Comparison of ENCODE assay signal across 8 cellular contexts in the genomic region with DNA sequence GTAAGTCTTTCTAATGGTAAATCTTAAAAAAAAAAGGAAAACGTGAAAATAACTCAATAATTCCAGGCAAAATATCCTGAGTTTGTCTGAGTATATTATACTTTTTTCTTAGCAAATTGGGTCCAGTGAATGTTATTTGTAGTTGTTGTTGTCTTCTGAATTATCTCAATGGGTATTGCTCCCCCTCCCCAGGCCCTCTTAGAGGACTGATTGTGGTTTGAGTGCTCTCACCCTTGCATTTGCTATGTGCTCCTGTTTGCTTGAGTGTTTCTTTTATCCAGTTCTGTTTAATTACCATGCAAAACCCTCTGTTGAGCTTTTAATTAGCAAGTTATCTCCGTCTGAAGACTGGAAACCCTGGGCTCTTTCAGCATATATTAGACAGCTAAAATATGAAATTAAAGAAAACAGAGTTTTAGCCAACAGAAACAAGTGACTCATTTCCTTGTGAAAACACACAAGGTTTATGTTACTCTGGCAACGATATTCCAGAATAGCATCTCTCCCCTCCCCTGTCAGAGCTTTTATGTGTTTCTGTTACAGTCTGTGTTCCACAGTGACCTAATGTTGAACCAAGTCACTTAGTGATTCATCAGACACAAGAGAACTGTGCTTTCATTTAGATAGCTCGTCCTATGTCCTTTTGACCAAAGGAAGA.
DNase-seq lines count a peak whose midpoint lies in the region; ATAC-seq lines count a peak whose summit lies in the region.

No MANE protein-coding gene starts in this region.

- no peaks in the 10 kb centered on the region for H3K36me3 Mint-ChIP-seq in activated naive CD8-positive, alpha-beta T cell treated with anti-CD3 and anti-CD28 coated beads, Interleukin-2, amount 50 U/mL, for 24 hours (ENCODE audit: low read depth)
- no peaks in the 10 kb centered on the region for H3K36me3 Mint-ChIP-seq in stimulated activated naive CD8-positive, alpha-beta T cell treated with anti-CD3 and anti-CD28 coated beads, Interleukin-15, Interleukin-2, amounts not matched to agents 100 ng/mL and 50 ng/mL, for 24 hours (ENCODE audit: low read depth)

- H3K36me3 ChIP-seq in GM23248 (ENCODE audit: low read depth): no peaks in the 10 kb centered on the region

- H3K27ac ChIP-seq in GM23248: peak overlapping the region; percentile 74

- H3K4me2 ChIP-seq in GM23248 (ENCODE audit: unreplicated experiment): peak overlapping the region; percentile 78

- no peaks in the 10 kb centered on the region for H3K9me3 ChIP-seq in GM23248 (ENCODE audit: low read depth)

- H3K9ac ChIP-seq in GM23248: peak overlapping the region; percentile 63

- peaks cover 19% of the 10 kb centered on the region for H3F3A ChIP-seq in GM23248 (ENCODE audit: insufficient read depth)

- no peaks in the 10 kb centered on the region for H3K9me3 Mint-ChIP-seq in activated naive CD8-positive, alpha-beta T cell treated with anti-CD3 and anti-CD28 coated beads, Interleukin-2, amount 50 U/mL, for 24 hours
- no peaks in the 10 kb centered on the region for H3K9me3 Mint-ChIP-seq in stimulated activated naive CD8-positive, alpha-beta T cell treated with anti-CD3 and anti-CD28 coated beads, Interleukin-15, Interleukin-2, amounts not matched to agents 100 ng/mL and 50 ng/mL, for 24 hours

- H2AFZ ChIP-seq in GM23248: peak overlapping the region; percentile 57

- DNase-seq in EL (peak; percentile 95), GM23248 (peak; percentile 97), NCI-H1092 (lab: John Stamatoyannopoulos, UW) (peak; percentile 38), inferior parietal cortex (ENCODE audit: extremely low spot score) (peak; percentile 6), ecto neural progenitor cell (ENCODE audit: low spot score) (no peak)
- no peak for DNase-seq in activated naive CD8-positive, alpha-beta T cell treated with anti-CD3 and anti-CD28 coated beads, Interleukin-2, amount 50 U/mL, for 24 hours
- DNase-seq in NK-92 treated with Interleukin-12 subunit alpha and Interleukin-12 subunit beta, amount 100 ng/mL, for 24 hours (lab: John Stamatoyannopoulos, UW): no peak

- in situ Hi-C loops in GM23248 (cut with MboI): no loop called here

- H4K20me1 ChIP-seq in GM23248 (ENCODE audit: insufficient read depth): no peaks in the 10 kb centered on the region

- H3K4me1 Mint-ChIP-seq in activated naive CD8-positive, alpha-beta T cell treated with anti-CD3 and anti-CD28 coated beads, Interleukin-2, amount 50 U/mL, for 24 hours: peaks cover 20% of the 10 kb centered on the region
- peaks cover 20% of the 10 kb centered on the region for H3K4me1 Mint-ChIP-seq in stimulated activated naive CD8-positive, alpha-beta T cell treated with anti-CD3 and anti-CD28 coated beads, Interleukin-15, Interleukin-2, amounts not matched to agents 100 ng/mL and 50 ng/mL, for 24 hours (ENCODE audit: low read depth)

- peak; percentile 99 for ATAC-seq in activated naive CD8-positive, alpha-beta T cell treated with anti-CD3 and anti-CD28 coated beads, Interleukin-2, amount 50 U/mL, for 24 hours

- peaks cover 19% of the 10 kb centered on the region for H3K4me1 ChIP-seq in GM23248 (ENCODE audit: insufficient read depth)

- H3K27me3 ChIP-seq in GM23248 (replicated peaks; ENCODE audit: insufficient read depth): no peaks in the 10 kb centered on the region

- no peaks in the 10 kb centered on the region for H3K79me2 ChIP-seq in GM23248 (ENCODE audit: insufficient read depth)

- peak overlapping the region; percentile 76 for H3K27ac Mint-ChIP-seq in activated naive CD8-positive, alpha-beta T cell treated with anti-CD3 and anti-CD28 coated beads, Interleukin-2, amount 50 U/mL, for 24 hours
- peak overlapping the region; percentile 15 for H3K27ac Mint-ChIP-seq in stimulated activated naive CD8-positive, alpha-beta T cell treated with anti-CD3 and anti-CD28 coated beads, Interleukin-15, Interleukin-2, amounts not matched to agents 100 ng/mL and 50 ng/mL, for 24 hours

- peak overlapping the region; percentile 47 for H3K4me3 Mint-ChIP-seq in activated naive CD8-positive, alpha-beta T cell treated with anti-CD3 and anti-CD28 coated beads, Interleukin-2, amount 50 U/mL, for 24 hours
- H3K4me3 Mint-ChIP-seq in stimulated activated naive CD8-positive, alpha-beta T cell treated with anti-CD3 and anti-CD28 coated beads, Interleukin-15, Interleukin-2, amounts not matched to agents 100 ng/mL and 50 ng/mL, for 24 hours: peak overlapping the region; percentile 38

- H3K27me3 Mint-ChIP-seq in activated naive CD8-positive, alpha-beta T cell treated with anti-CD3 and anti-CD28 coated beads, Interleukin-2, amount 50 U/mL, for 24 hours: no peaks in the 10 kb centered on the region
- no peaks in the 10 kb centered on the region for H3K27me3 Mint-ChIP-seq in stimulated activated naive CD8-positive, alpha-beta T cell treated with anti-CD3 and anti-CD28 coated beads, Interleukin-15, Interleukin-2, amounts not matched to agents 100 ng/mL and 50 ng/mL, for 24 hours

- peak overlapping the region; percentile 52 for H3K4me3 ChIP-seq in GM23248

- H3K9me2 ChIP-seq in GM23248 (ENCODE audit: insufficient read depth): no peaks in the 10 kb centered on the region

- WGBS in GM23248 (ENCODE audit: low coverage in 1 of 2, low lambda C conversion rate in 2 of 2, missing lambda C conversion rate in 2 of 2), 2 experiments: 21 to 23% methylated on average over 4 of the region's 4 CpGs

Comparison
In these comparisons a context has a peak if more than half of its experiments do, and no peak if none do; other contexts are left out.
1. DNase-seq: peak in EL (single experiment), GM23248 (single experiment), NCI-H1092 (single experiment) and inferior parietal cortex (single experiment); none in activated naive CD8-positive, alpha-beta T cell treated with anti-CD3 and anti-CD28 coated beads, Interleukin-2, amount 50 U/mL, for 24 hours (single experiment), NK-92 treated with Interleukin-12 subunit alpha and Interleukin-12 subunit beta, amount 100 ng/mL, for 24 hours (single experiment) and ecto neural progenitor cell (single experiment).